ENCODE assay signal across 9 cellular contexts in genomic region chr9:34995288-34996060, GRCh38. TPM values are rescaled to one million over a fixed set of nuclear protein-coding genes. Genes with fewer than 3 reads are reported as not detected.
DNase-seq lines count a peak whose midpoint lies in the region; ATAC-seq, FAIRE-seq and TF ChIP-seq lines count a peak whose summit lies in the region.
"Had no signal": no experiment of that assay in that cellular context is flagged by ENCODE, and none has a peak within 500 bp of the region (broad histone marks: within the 10 kb centered on the region; RNA-seq: fewer than 3 reads in every experiment).

No MANE protein-coding gene starts in this region.

- H3K4me3 Mint-ChIP-seq in glutamatergic neuron (ENCODE audit: unreplicated experiment) (peak overlapping the region; percentile 86), type B pancreatic cell (no peak overlapping the region)

- TF ChIP-seq CTCF in GM10266 (IDR thresholded peaks at IDR 0.05; ENCODE audit: control insufficient read depth, insufficient read depth, low read depth, missing control alignments): no peak
- TF ChIP-seq CTCF in WERI-Rb-1 (IDR thresholded peaks at IDR 0.05; ENCODE audit: low read depth, low read length): no peak
- TF ChIP-seq CTCF in glutamatergic neuron (IDR thresholded peaks at IDR 0.05; ENCODE audit: partially characterized antibody, unreplicated experiment): no peak
- TF ChIP-seq CTCF in pancreas (IDR thresholded peaks at IDR 0.05): no peak
- TF ChIP-seq CTCF in type B pancreatic cell (conservative IDR thresholded peaks at IDR 0.05): no peak

- peak overlapping the region; percentile 92 for H3K27ac Mint-ChIP-seq in glutamatergic neuron (ENCODE audit: unreplicated experiment)
- no peak overlapping the region for H3K27ac Mint-ChIP-seq in type B pancreatic cell

- peak overlapping the region; percentile 96 for H3K27ac ChIP-seq in WERI-Rb-1
- no peak overlapping the region for H3K27ac ChIP-seq in pancreas

- peaks cover 18% of the 10 kb centered on the region for H3K36me3 Mint-ChIP-seq in glutamatergic neuron (ENCODE audit: unreplicated experiment)
- H3K36me3 Mint-ChIP-seq in type B pancreatic cell: peaks cover 8% of the 10 kb centered on the region

- H3K9me3 Mint-ChIP-seq in glutamatergic neuron (ENCODE audit: unreplicated experiment) (peaks cover 15% of the 10 kb centered on the region), type B pancreatic cell (no peaks in the 10 kb centered on the region)

- no peak overlapping the region for H3K4me3 ChIP-seq in WERI-Rb-1 (ENCODE audit: low read depth, low read length)
- H3K4me3 ChIP-seq in pancreas: no peak overlapping the region

- H3K4me1 Mint-ChIP-seq in glutamatergic neuron (ENCODE audit: low read depth, unreplicated experiment) (peaks cover 38% of the 10 kb centered on the region), type B pancreatic cell (ENCODE audit: unreplicated experiment) (peaks cover 29% of the 10 kb centered on the region)

- peaks cover 0 to 3% (median 0%) of the 10 kb centered on the region in 3 donors for H3K4me1 ChIP-seq in pancreas

- no peaks in the 10 kb centered on the region for H3K27me3 ChIP-seq in WERI-Rb-1 (ENCODE audit: insufficient read depth, low read depth, severe bottlenecking)
- no peaks in the 10 kb centered on the region for H3K27me3 ChIP-seq in pancreas

- DNase-seq in GM10266 (ENCODE audit: extremely low spot score) (peak; percentile 1), WERI-Rb-1 (peak; percentile 42), glutamatergic neuron (no peak), renal cortical epithelial cell (ENCODE audit: low read depth) (peak; percentile 91), pancreas (no peak), type B pancreatic cell (ENCODE audit: extremely low spot score, unreplicated experiment) (no peak)
- DNase-seq in activated T-cell treated with anti-CD3 and anti-CD28 coated beads, Interleukin-2, amount 50 U/mL, for 48 hours: no peak
- DNase-seq in stimulated activated CD4-positive, alpha-beta T cell treated with anti-CD3 and anti-CD28 coated beads, Interleukin-4, amount 100 ng/mL, for 4 hours: no peak
- DNase-seq: activated CD4-positive, alpha-beta T cell treated with anti-CD3 and anti-CD28 coated beads for 1 hour had no signal

- intact Hi-C loops in pancreas (cut with DNase I): no loop called here

- H3K9me3 ChIP-seq in WERI-Rb-1 (ENCODE audit: severe bottlenecking) (no peaks in the 10 kb centered on the region), pancreas (no peaks in the 10 kb centered on the region)

- H3K27me3 Mint-ChIP-seq in glutamatergic neuron (ENCODE audit: unreplicated experiment): peaks cover 21% of the 10 kb centered on the region
- no peaks in the 10 kb centered on the region for H3K27me3 Mint-ChIP-seq in type B pancreatic cell

- 69 to 70% methylated on average over 7 of the region's 7 CpGs for WGBS in pancreas, 2 donors

- ATAC-seq in pancreas: no peak

- no peak for FAIRE-seq in pancreas (lab: Jason Lieb, UNC)

- H3K36me3 ChIP-seq in WERI-Rb-1 (peaks cover 37% of the 10 kb centered on the region), pancreas (no peaks in the 10 kb centered on the region)

RNA-seq across cellular contexts. Expression of gene DNAJB5, which starts 5.9 kb away (rescaled TPM):
- total RNA-seq in glutamatergic neuron (ENCODE audit: unreplicated experiment): 137 TPM
- total RNA-seq in renal cortical epithelial cell: 8.7 and 13.4 TPM in 2 replicates
- total RNA-seq in pancreas: 1 to 10 TPM in 5 of 6 donors, under 1 TPM in 1; 0.97 to 2.9 (median 1.7) TPM
- 1 to 10 TPM; 4.0 to 4.7 TPM for polyA plus RNA-seq in pancreas
- total RNA-seq in type B pancreatic cell (ENCODE audit: low replicate concordance): 4.8 and 12.2 TPM in 2 replicates

RNA-seq across cellular contexts. Expression of gene PHF24, which starts 37.4 kb away (rescaled TPM):
- 3.1 TPM for total RNA-seq in glutamatergic neuron (ENCODE audit: unreplicated experiment)
- total RNA-seq in renal cortical epithelial cell: under 0.01 TPM in 1 of 2 replicates, not detected in the other
- under 1 TPM; 0.03 to 0.32 (median 0.12) TPM for total RNA-seq in pancreas
- under 1 TPM; 0.05 to 0.11 TPM for polyA plus RNA-seq in pancreas
- total RNA-seq in type B pancreatic cell (ENCODE audit: low replicate concordance): 0.19 and 0.88 TPM in 2 replicates

Comparison
In these comparisons a context has a peak if more than half of its experiments do, and no peak if none do; other contexts are left out.
1. DNase-seq: peak in GM10266 (single experiment), WERI-Rb-1 (single experiment) and renal cortical epithelial cell (single experiment); none in glutamatergic neuron (single experiment), pancreas (0 of 6), activated T-cell treated with anti-CD3 and anti-CD28 coated beads, Interleukin-2, amount 50 U/mL, for 48 hours (0 of 2), stimulated activated CD4-positive, alpha-beta T cell treated with anti-CD3 and anti-CD28 coated beads, Interleukin-4, amount 100 ng/mL, for 4 hours (0 of 2) and type B pancreatic cell (single experiment).